In the genomic region with DNA sequence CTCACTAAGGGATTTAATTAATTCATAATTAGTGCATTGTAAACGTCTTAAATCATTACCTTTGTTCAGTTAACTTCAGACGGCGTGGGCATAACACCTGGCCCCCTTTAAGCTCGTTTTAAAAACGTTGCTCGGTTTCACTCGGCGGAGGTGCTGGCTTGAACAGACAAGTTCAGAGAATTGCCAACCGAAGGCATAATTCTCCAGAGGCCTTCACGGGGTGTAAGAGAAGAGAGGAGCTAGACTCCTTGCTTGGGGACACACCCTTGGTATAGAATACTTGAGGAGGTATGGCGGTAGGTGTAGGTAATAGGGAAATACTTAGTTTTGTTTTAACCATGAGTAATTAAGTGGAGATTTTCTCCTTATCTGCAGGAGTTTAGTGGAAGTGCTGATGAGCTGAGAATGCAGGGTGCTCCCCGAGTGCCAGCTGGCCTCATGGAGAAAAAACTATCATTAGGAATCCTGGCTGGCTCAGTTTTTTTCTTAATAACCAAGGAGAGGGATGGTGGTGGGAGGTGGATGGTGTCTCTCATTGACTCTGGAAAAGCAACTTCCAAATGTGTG, we compare ENCODE assay signal across 9 cellular contexts. TPM values are rescaled to one million over a fixed set of nuclear protein-coding genes. Genes with fewer than 3 reads are reported as not detected.
DNase-seq lines count a peak whose midpoint lies in the region; FAIRE-seq and TF ChIP-seq lines count a peak whose summit lies in the region.
"Had no signal": no experiment of that assay in that cellular context is flagged by ENCODE, and none has a peak within 500 bp of the region (broad histone marks: within the 10 kb centered on the region; RNA-seq: fewer than 3 reads in every experiment).

No MANE protein-coding gene starts in this region.

- H3K27ac ChIP-seq in adrenal gland (no peak overlapping the region), kidney (ENCODE audit: low read depth in 2 of 2, low read length in 2 of 2) (no peak overlapping the region), thyroid gland (no peak overlapping the region)

- 23 to 26% (median 26%) methylated on average over 12 of the region's 12 CpGs for WGBS in adrenal gland, 4 donors
- WGBS in thyroid gland, 2 donors = 10 to 13% methylated on average over 12 of the region's 12 CpGs

- FAIRE-seq in kidney (lab: Jason Lieb, UNC) = no peak
- FAIRE-seq: TTC549 had no signal

- no peaks in the 10 kb centered on the region for H3K36me3 ChIP-seq in adrenal gland (replicated peaks in 1 of 2)
- no peaks in the 10 kb centered on the region for H3K36me3 ChIP-seq in kidney (ENCODE audit: control insufficient read depth in 1 of 2, insufficient read depth in 2 of 2, low read length in 2 of 2)
- no peaks in the 10 kb centered on the region for H3K36me3 ChIP-seq in thyroid gland

- H3K9me3 ChIP-seq in adrenal gland (replicated peaks in 1 of 3) (no peaks in the 10 kb centered on the region), kidney (ENCODE audit: control insufficient read depth in 1 of 2, low read length in 2 of 2) (no peaks in the 10 kb centered on the region), thyroid gland (no peaks in the 10 kb centered on the region)

- TF ChIP-seq POLR2A in adrenal gland (IDR thresholded peaks at IDR 0.05) = no peak
- TF ChIP-seq POLR2A in thyroid gland (IDR thresholded peaks at IDR 0.05) = no peak

- intact Hi-C loops in adrenal gland (cut with DNase I) = no loop called here
- intact Hi-C loops in kidney (cut with DNase I) = no loop called here
- intact Hi-C loops in thyroid gland (cut with DNase I) = no loop called here

- DNase-seq in NCI-H345 (lab: John Stamatoyannopoulos, UW) (peak; percentile 31), NCI-H345 treated with DMSO at 0.1 percent for 48 hours (lab: John Stamatoyannopoulos, UW; ENCODE audit: unreplicated experiment) (no peak), adrenal gland (peak in 1 of 7 donors; percentile 2), kidney (no peak), thyroid gland (peak; percentile 20 to 23), putamen (ENCODE audit: low spot score) (no peak), germinal center (ENCODE audit: low spot score) (no peak), RKO (ENCODE audit: low spot score) (no peak)

- TF ChIP-seq CTCF in adrenal gland (IDR thresholded peaks at IDR 0.05) (no peak), kidney (IDR thresholded peaks at IDR 0.05; ENCODE audit: borderline replicate concordance, extremely low read depth, insufficient read depth) (no peak), thyroid gland (IDR thresholded peaks at IDR 0.05) (no peak)

- H3K9ac ChIP-seq in kidney (ENCODE audit: low read length in 2 of 2) = peak overlapping the region; percentile 37 to 48

- H3K4me3 ChIP-seq in adrenal gland (peak overlapping the region in 3 of 4 donors; percentile 9 to 79 (median 63)), kidney (ENCODE audit: low read length in 2 of 2) (peak overlapping the region; percentile 59 to 69), thyroid gland (replicated peaks in 1 of 3) (peak overlapping the region; percentile 56 to 86 (median 81))

- H3K27me3 ChIP-seq in adrenal gland = no peaks in the 10 kb centered on the region
- H3K27me3 ChIP-seq in thyroid gland = no peaks in the 10 kb centered on the region

- peaks cover 4 to 14% of the 10 kb centered on the region in 2 donors for H3K4me1 ChIP-seq in adrenal gland (replicated peaks in 1 of 2)
- H3K4me1 ChIP-seq in kidney (ENCODE audit: control insufficient read depth in 1 of 2, insufficient read depth in 1 of 2, low read depth in 1 of 2, low read length in 2 of 2) = no peaks in the 10 kb centered on the region
- no peaks in the 10 kb centered on the region for H3K4me1 ChIP-seq in thyroid gland

RNA-seq across cellular contexts. Expression of gene FBXL2, which starts 0.9 kb away (rescaled TPM):
- 10 to 100 TPM in 2 of 8 donors, 1 to 10 TPM in 6; 5.9 to 25.5 (median 9.1) TPM for total RNA-seq in adrenal gland
- 10 to 100 TPM in 1 of 3 donors, 1 to 10 TPM in 2; 6.8 to 11.5 (median 7.3) TPM for polyA plus RNA-seq in adrenal gland
- 18.3 TPM for total RNA-seq in kidney
- polyA plus RNA-seq in kidney (ENCODE audit: insufficient read depth, low read depth, low replicate concordance) = 10.8 TPM
- total RNA-seq in thyroid gland = 10 to 100 TPM; 19.3 to 51.2 (median 27.0) TPM

RNA-seq across cellular contexts. Expression of gene SUSD5, which starts 59.6 kb away (rescaled TPM):
- total RNA-seq in adrenal gland = 1 to 10 TPM in 6 of 8 donors, under 1 TPM in 2; 0.42 to 2.0 (median 1.3) TPM
- under 1 TPM; 0.16 to 0.93 (median 0.57) TPM for polyA plus RNA-seq in adrenal gland
- 13.8 TPM for total RNA-seq in kidney
- polyA plus RNA-seq in kidney (ENCODE audit: insufficient read depth, low read depth, low replicate concordance) = 1.2 TPM
- 1 to 10 TPM; 2.3 to 9.6 (median 2.8) TPM for total RNA-seq in thyroid gland

Comparison
In these comparisons a context has a peak if more than half of its experiments do, and no peak if none do; other contexts are left out.
1. DNase-seq: peak in NCI-H345 (single experiment) and thyroid gland (2 of 2); none in NCI-H345 treated with DMSO at 0.1 percent for 48 hours (single experiment), kidney (single experiment), putamen (single experiment), germinal center (single experiment) and RKO (single experiment).
2. Peak in every context shown above with its lines, with median percentiles within 50 percentile points of each other: H3K4me3 ChIP-seq.